In the genomic region with DNA sequence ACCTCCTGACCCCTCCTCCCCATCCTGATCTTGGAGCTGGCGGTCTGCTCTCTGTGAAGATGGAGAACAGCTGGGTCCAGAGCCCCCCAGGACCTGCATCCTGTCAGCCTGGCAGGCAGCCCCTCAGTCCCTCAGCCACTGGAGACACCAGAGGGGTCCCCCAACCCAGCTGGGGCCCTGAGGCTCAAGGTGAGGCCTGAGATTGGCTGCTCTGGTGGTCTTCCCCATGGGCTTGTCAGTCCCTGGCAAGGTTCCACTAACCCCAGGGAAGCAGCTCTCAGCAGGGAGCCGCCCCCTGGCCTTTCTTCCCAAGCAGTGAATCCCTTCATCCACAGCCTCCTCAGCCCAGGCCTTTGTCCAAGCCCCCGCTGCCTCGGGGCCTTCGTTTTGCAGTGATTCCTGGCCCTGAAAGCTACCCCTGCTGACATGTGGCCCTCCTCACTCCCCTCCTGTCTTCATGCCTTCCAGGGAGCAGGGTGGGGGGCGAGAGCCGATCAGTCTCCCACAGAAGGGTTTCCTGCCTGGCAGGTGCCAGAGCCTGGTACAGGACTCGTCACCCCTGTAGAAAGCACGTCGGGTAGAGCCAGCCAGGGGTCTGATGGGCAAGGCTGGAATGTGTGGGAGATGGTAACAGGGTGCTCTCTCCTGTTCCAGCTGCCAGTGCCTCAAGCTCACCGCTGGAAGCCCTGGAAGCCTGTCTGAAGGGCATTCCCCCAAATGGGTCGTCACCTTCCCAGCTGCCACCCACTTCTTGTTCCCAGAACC, we compare ENCODE assay signal across 15 cellular contexts. TPM values are rescaled to one million over a fixed set of nuclear protein-coding genes. Genes with fewer than 3 reads are reported as not detected.
DNase-seq lines count a peak whose midpoint lies in the region; ATAC-seq and TF ChIP-seq lines count a peak whose summit lies in the region.
"Had no signal": no experiment of that assay in that cellular context is flagged by ENCODE, and none has a peak within 500 bp of the region (broad histone marks: within the 10 kb centered on the region; RNA-seq: fewer than 3 reads in every experiment).

No MANE protein-coding gene starts in this region.

- H3K4me1 ChIP-seq in BLaER1 treated with 17β-estradiol and CSF1 and Interleukin-3, amounts not matched to agents 10 nM and 100 nM: peaks cover 20 to 47% (median 25%) of the 10 kb centered on the region in 10 experiments
- H3K4me1 ChIP-seq in lower lobe of right lung (no peaks in the 10 kb centered on the region), skeletal muscle tissue (ENCODE audit: control insufficient read depth in 3 of 3, insufficient read depth in 3 of 3, low read length in 3 of 3) (peaks cover 33 to 43% (median 35%) of the 10 kb centered on the region in 3 donors)

- no peak for TF ChIP-seq CTCF in HL-60 (IDR thresholded peaks at IDR 0.05; ENCODE audit: insufficient read depth, low read length)
- no peak for TF ChIP-seq CTCF in lower lobe of right lung (IDR thresholded peaks at IDR 0.05)

- no peak for ATAC-seq in lower lobe of right lung
- ATAC-seq in HG03378 (IDR thresholded peaks at IDR 0.05; ENCODE audit: unreplicated experiment): no peak
- ATAC-seq in activated CD4-positive, CD25-positive, alpha-beta regulatory T cell treated with anti-CD3 and anti-CD28 coated beads, Interleukin-2, amount 50 U/mL, for 24 hours: no peak
- ATAC-seq: Panc1 had no signal

- no peak overlapping the region for H3K4me3 Mint-ChIP-seq in activated CD4-positive, alpha-beta memory T cell treated with anti-CD3 and anti-CD28 coated beads for 36 hours

- intact Hi-C loops in lower lobe of right lung (cut with DNase I): no loop called here
- intact Hi-C loops in activated CD4-positive, alpha-beta memory T cell treated with anti-CD3 and anti-CD28 coated beads for 36 hours (cut with micrococcal nuclease): no loop called here

- peak overlapping the region in 10 of 11 experiments; percentile 14 to 67 (median 49); a peak in 14 of 22 replicates for H3K9ac ChIP-seq in BLaER1 treated with 17β-estradiol and CSF1 and Interleukin-3, amounts not matched to agents 10 nM and 100 nM
- peak overlapping the region in 2 of 3 donors; percentile 25 to 33 for H3K9ac ChIP-seq in skeletal muscle tissue (ENCODE audit: low read depth in 1 of 3, low read length in 3 of 3)

- no peaks in the 10 kb centered on the region for H3K9me3 ChIP-seq in BLaER1 treated with 17β-estradiol and CSF1 and Interleukin-3, amounts not matched to agents 10 nM and 100 nM (replicated peaks in 1 of 11)
- no peaks in the 10 kb centered on the region for H3K9me3 ChIP-seq in lower lobe of right lung
- no peaks in the 10 kb centered on the region for H3K9me3 ChIP-seq in skeletal muscle tissue (ENCODE audit: control insufficient read depth in 3 of 3, low read length in 3 of 3)

- no peak overlapping the region for H3K4me3 ChIP-seq in BLaER1 treated with 17β-estradiol and CSF1 and Interleukin-3, amounts not matched to agents 10 nM and 100 nM
- H3K4me3 ChIP-seq in HL-60 (replicated peaks; ENCODE audit: insufficient read depth, low read length) (no peak overlapping the region), lower lobe of right lung (no peak overlapping the region), skeletal muscle tissue (ENCODE audit: low read length in 3 of 3) (no peak overlapping the region)

- H3K27ac Mint-ChIP-seq in activated CD4-positive, alpha-beta memory T cell treated with anti-CD3 and anti-CD28 coated beads for 36 hours: no peak overlapping the region

- H3K27ac ChIP-seq in BLaER1 treated with 17β-estradiol and CSF1 and Interleukin-3, amounts not matched to agents 10 nM and 100 nM: peak overlapping the region; percentile 27 to 72 (median 59); a peak in 19 of 22 replicates
- peak overlapping the region; percentile 75 for H3K27ac ChIP-seq in HL-60 (replicated peaks)
- no peak overlapping the region for H3K27ac ChIP-seq in lower lobe of right lung
- H3K27ac ChIP-seq in skeletal muscle tissue (ENCODE audit: low read depth, low read length): no peak overlapping the region

- H4K20me1 ChIP-seq in BLaER1 treated with 17β-estradiol and CSF1 and Interleukin-3, amounts not matched to agents 10 nM and 100 nM: peaks cover 0 to 34% (median 8%) of the 10 kb centered on the region in 11 experiments; a peak in 13 of 22 replicates

- no peaks in the 10 kb centered on the region for H3K4me1 Mint-ChIP-seq in activated CD4-positive, alpha-beta memory T cell treated with anti-CD3 and anti-CD28 coated beads for 36 hours (ENCODE audit: low read depth)

- H3K4me2 ChIP-seq in BLaER1 treated with 17β-estradiol and CSF1 and Interleukin-3, amounts not matched to agents 10 nM and 100 nM: peak overlapping the region; percentile 22 to 91 (median 41); a peak in 16 of 22 replicates

- CTCF ChIA-PET in activated CD4-positive, alpha-beta memory T cell treated with anti-CD3 and anti-CD28 coated beads for 36 hours (lab: Charles Lee): interaction anchor here (1.3 kb wide), 1 partner anchor 17 kb away, joined by 3 read pairs; no protein-coding TSS in a partner anchor

- H3K9me3 Mint-ChIP-seq in activated CD4-positive, alpha-beta memory T cell treated with anti-CD3 and anti-CD28 coated beads for 36 hours: no peaks in the 10 kb centered on the region

- no peak for DNase-seq in HL-60 (ENCODE audit: low read depth in 1 of 2, low spot score in 1 of 2)
- peak; percentile 34 for DNase-seq in lower lobe of right lung
- no peak for DNase-seq in NCI-H2171 (lab: John Stamatoyannopoulos, UW)
- DNase-seq in activated CD4-positive, alpha-beta memory T cell treated with anti-CD3 and anti-CD28 coated beads for 36 hours: no peak
- DNase-seq: C1 segment of cervical spinal cord, DMS79, NCI-H1092 treated with DMSO at 0.1 percent for 48 hours, NCI-H146, NCI-H2029 treated with DMSO at 0.1 percent for 48 hours had no signal

- H3K27me3 ChIP-seq in BLaER1 treated with 17β-estradiol and CSF1 and Interleukin-3, amounts not matched to agents 10 nM and 100 nM: no peaks in the 10 kb centered on the region
- no peaks in the 10 kb centered on the region for H3K27me3 ChIP-seq in HL-60 (ENCODE audit: insufficient read depth, poor library complexity, severe bottlenecking)
- no peaks in the 10 kb centered on the region for H3K27me3 ChIP-seq in lower lobe of right lung (ENCODE audit: low read depth)
- H3K27me3 ChIP-seq in skeletal muscle tissue (ENCODE audit: control insufficient read depth in 3 of 3, insufficient read depth in 3 of 3, low read length in 3 of 3): no peaks in the 10 kb centered on the region

- peaks cover 32% of the 10 kb centered on the region for H3K36me3 Mint-ChIP-seq in activated CD4-positive, alpha-beta memory T cell treated with anti-CD3 and anti-CD28 coated beads for 36 hours

- peaks cover 80 to 100% (median 98%) of the 10 kb centered on the region in 11 experiments for H3K36me3 ChIP-seq in BLaER1 treated with 17β-estradiol and CSF1 and Interleukin-3, amounts not matched to agents 10 nM and 100 nM
- H3K36me3 ChIP-seq in lower lobe of right lung: peaks cover 93% of the 10 kb centered on the region
- H3K36me3 ChIP-seq in skeletal muscle tissue (ENCODE audit: control insufficient read depth in 3 of 3, insufficient read depth in 3 of 3, low read length in 3 of 3): peaks cover 46 to 61% (median 48%) of the 10 kb centered on the region in 3 donors

- POLR2A ChIA-PET in activated CD4-positive, alpha-beta memory T cell treated with anti-CD3 and anti-CD28 coated beads for 36 hours (lab: Charles Lee): no interaction called here

- H3K27me3 Mint-ChIP-seq in activated CD4-positive, alpha-beta memory T cell treated with anti-CD3 and anti-CD28 coated beads for 36 hours: no peaks in the 10 kb centered on the region

RNA-seq across cellular contexts. Expression of gene ZNF467, which starts 48.5 kb away (rescaled TPM):
- total RNA-seq in lower lobe of right lung (23.0 TPM), skeletal muscle tissue (2.1 TPM)
- under 1 TPM; 0.41 to 0.45 TPM for total RNA-seq in activated CD4-positive, alpha-beta memory T cell treated with anti-CD3 and anti-CD28 coated beads for 36 hours
- total RNA-seq: LHCN-M2 had no signal

Comparison
In these comparisons a context has a peak if more than half of its experiments do, and no peak if none do; other contexts are left out.
1. H3K27ac ChIP-seq: peak in BLaER1 treated with 17β-estradiol and CSF1 and Interleukin-3, amounts not matched to agents 10 nM and 100 nM (11 of 11) and HL-60 (single experiment); none in lower lobe of right lung (single experiment) and skeletal muscle tissue (single experiment).